In the genomic region with DNA sequence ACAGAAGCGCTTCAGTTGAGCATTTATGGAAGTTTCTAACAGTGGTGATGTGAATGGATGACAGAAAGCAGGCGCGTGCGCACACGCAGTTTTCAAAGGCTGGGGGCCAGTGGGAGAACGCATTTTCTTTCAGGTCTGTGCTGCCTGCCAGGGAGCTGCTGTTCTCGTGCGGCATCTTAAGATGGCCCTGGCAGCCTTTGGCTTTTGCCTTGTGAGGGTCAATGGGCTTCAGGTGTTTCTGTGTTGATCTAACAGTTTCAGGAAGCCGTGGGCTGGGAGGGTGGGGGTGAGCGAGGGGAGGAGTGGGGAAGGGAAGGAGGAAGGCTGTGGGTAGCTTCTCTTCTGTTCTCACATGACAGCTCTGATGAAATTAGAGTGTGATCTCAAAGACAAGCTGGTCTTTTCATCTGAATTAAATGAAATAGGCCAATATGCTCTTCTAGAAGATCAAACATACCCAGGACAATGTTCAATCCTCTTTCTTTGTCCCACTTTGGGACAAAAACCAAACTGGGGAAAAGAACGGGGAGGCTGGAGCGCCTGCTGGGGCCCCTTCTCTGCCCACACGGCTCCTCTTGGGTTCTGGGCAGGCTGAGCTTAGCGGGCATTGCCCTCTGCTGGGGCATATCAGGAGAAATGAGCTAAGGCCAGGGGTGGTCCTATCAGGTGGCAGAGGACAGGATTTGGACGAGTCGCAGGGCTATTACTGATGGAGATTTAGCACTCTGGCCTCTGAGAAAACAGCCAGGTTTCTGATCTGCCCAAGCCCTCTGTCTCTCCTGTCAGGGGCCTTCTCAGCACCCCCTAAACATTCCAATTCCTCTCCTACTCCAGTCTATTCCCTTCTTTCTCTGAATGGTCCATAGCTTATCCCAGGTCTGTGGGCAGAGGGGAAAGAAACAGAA, we compare ENCODE assay signal across 8 cellular contexts.
DNase-seq lines count a peak whose midpoint lies in the region; ATAC-seq and TF ChIP-seq lines count a peak whose summit lies in the region.

No MANE protein-coding gene starts in this region.

- H3K36me3 ChIP-seq in heart left ventricle: no peaks in the 10 kb centered on the region

- H3K27me3 ChIP-seq in heart left ventricle: no peaks in the 10 kb centered on the region

- peak overlapping the region; percentile 100 for H3K27ac Mint-ChIP-seq in activated naive CD8-positive, alpha-beta T cell
- H3K27ac Mint-ChIP-seq in mesothelial cell of epicardium: no peak overlapping the region

- no peaks in the 10 kb centered on the region for H3K9me3 Mint-ChIP-seq in activated naive CD8-positive, alpha-beta T cell (ENCODE audit: low read depth)
- H3K9me3 Mint-ChIP-seq in mesothelial cell of epicardium: no peaks in the 10 kb centered on the region

- H3K4me3 ChIP-seq in heart left ventricle: peak overlapping the region in 8 of 12 donors; percentile 14 to 38 (median 28)

- TF ChIP-seq CTCF in AG09319 (IDR thresholded peaks at IDR 0.05; ENCODE audit: low read depth, low read length) (peak; percentile 9), heart left ventricle (IDR thresholded peaks at IDR 0.05) (peak; percentile 43 to 65 (median 56)), mesothelial cell of epicardium (IDR thresholded peaks at IDR 0.05; ENCODE audit: unreplicated experiment) (no peak)

- H3K4me3 Mint-ChIP-seq in activated naive CD8-positive, alpha-beta T cell: peak overlapping the region; percentile 80
- no peak overlapping the region for H3K4me3 Mint-ChIP-seq in mesothelial cell of epicardium

- H3K27ac ChIP-seq in heart left ventricle: peak overlapping the region; percentile 38 to 90 (median 67)

- H3K36me3 Mint-ChIP-seq in activated naive CD8-positive, alpha-beta T cell: no peaks in the 10 kb centered on the region
- no peaks in the 10 kb centered on the region for H3K36me3 Mint-ChIP-seq in mesothelial cell of epicardium

- H3K4me1 ChIP-seq in heart left ventricle: peaks cover 3 to 52% (median 37%) of the 10 kb centered on the region in 12 donors

- peaks cover 63% of the 10 kb centered on the region for H3K4me1 Mint-ChIP-seq in activated naive CD8-positive, alpha-beta T cell (ENCODE audit: low read depth)
- H3K4me1 Mint-ChIP-seq in mesothelial cell of epicardium: peaks cover 32% of the 10 kb centered on the region

- ATAC-seq in heart left ventricle (peak in 3 of 4 donors; percentile 61 to 76 (median 69)), HG03520 (IDR thresholded peaks at IDR 0.05; ENCODE audit: unreplicated experiment) (no peak)

- DNase-seq in AG09319 (ENCODE audit: extremely low read depth, low read depth): no peak
- DNase-seq in RPMI8226: peak; percentile 20
- peak in 4 of 5 donors; percentile 49 to 57 (median 54) for DNase-seq in heart left ventricle
- DNase-seq in retina: peak; percentile 62
- no peak for DNase-seq in mesothelial cell of epicardium (ENCODE audit: low spot score in 2 of 2, unreplicated experiment in 2 of 2)

- WGBS in heart left ventricle, 4 donors: 38 to 55% (median 51%) methylated on average over 16 of the region's 16 CpGs

- H3K9me3 ChIP-seq in heart left ventricle: no peaks in the 10 kb centered on the region

- TF ChIP-seq POLR2A in GM19099 (IDR thresholded peaks at IDR 0.05; ENCODE audit: extremely low read depth, insufficient read length, low read depth) (peak; percentile 3), heart left ventricle (IDR thresholded peaks at IDR 0.05) (no peak)

- intact Hi-C loops in heart left ventricle (cut with DNase I): loop anchor here in 9 of 10 donors (1.0 to 5.0 kb wide), 9 partner anchors 55 to 280 kb away; partner anchors contain the start of gene PELI1 (in 2 of the 9)

- no peaks in the 10 kb centered on the region for H3K27me3 Mint-ChIP-seq in activated naive CD8-positive, alpha-beta T cell
- no peaks in the 10 kb centered on the region for H3K27me3 Mint-ChIP-seq in mesothelial cell of epicardium (ENCODE audit: low read depth)

Comparison
In these comparisons a context has a peak if more than half of its experiments do, and no peak if none do; other contexts are left out.
1. DNase-seq: peak in RPMI8226 (single experiment), heart left ventricle (4 of 5) and retina (single experiment); none in AG09319 (single experiment) and mesothelial cell of epicardium (0 of 2).